ENCODE assay signal across 8 cellular contexts in the genomic region with DNA sequence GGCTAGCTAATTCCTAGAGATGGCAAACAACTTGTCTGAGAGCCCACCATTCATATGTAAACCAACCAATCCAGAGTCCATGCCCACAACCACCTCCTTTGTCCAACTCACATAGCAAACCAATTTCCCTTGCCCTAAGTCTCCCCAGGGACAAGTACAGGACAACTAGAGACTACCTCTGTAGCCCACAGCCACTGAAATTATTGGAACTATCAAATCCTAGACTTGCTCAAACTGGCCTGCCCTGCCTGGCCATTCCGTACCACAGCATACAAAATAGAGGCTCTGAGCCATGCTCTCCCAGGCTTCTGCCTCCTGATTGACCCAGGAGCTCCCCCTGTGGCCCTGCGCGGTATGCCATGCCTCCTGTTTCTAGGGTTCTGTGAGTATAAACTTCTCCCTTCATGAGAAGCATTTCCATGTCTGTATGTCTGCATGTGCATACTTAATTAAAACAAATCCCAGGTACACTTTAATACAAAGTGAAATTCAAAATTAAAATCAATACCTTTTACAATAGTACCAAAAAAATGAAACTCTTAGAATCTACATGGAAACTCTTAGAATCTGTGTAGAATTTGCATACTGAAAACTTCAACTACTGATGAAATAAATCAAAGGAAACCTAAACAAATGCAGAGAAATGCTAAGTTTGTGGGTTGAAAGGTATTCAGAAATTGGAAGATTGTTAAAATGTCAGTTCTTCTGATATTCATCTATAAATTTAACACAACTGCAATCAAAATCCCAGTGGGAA. TPM values are rescaled to one million over a fixed set of nuclear protein-coding genes. Genes with fewer than 3 reads are reported as not detected.
A peak's percentile ranks its signal among the peaks of the same experiment; 100 is the strongest.
DNase-seq lines count a peak whose midpoint lies in the region; ATAC-seq, FAIRE-seq and TF ChIP-seq lines count a peak whose summit lies in the region.

No MANE protein-coding gene starts in this region.

- TF ChIP-seq CTCF in foreskin keratinocyte (conservative IDR thresholded peaks at IDR 0.05) (peak; percentile 79), pancreas (IDR thresholded peaks at IDR 0.05) (peak; percentile 45 to 76 (median 68))

- peak in 2 of 3 donors; percentile 6 to 36 for DNase-seq in CD4-positive, CD25-positive, alpha-beta regulatory T cell
- DNase-seq in NCI-H524 (lab: John Stamatoyannopoulos, UW) = peak; percentile 10 to 37
- peak; percentile 17 for DNase-seq in activated T-cell treated with anti-CD3 and anti-CD28 coated beads for 4 hours
- DNase-seq in foreskin keratinocyte = peak; percentile 10 to 55
- peak; percentile 33 to 82 (median 64) for DNase-seq in pancreas
- no peak for DNase-seq in middle frontal gyrus (ENCODE audit: extremely low spot score, low spot score)

- no peaks in the 10 kb centered on the region for H3K36me3 ChIP-seq in CD4-positive, CD25-positive, alpha-beta regulatory T cell (ENCODE audit: control insufficient read depth, insufficient read depth, low read length)
- no peaks in the 10 kb centered on the region for H3K36me3 ChIP-seq in pancreas

- H3K4me3 ChIP-seq in CD4-positive, CD25-positive, alpha-beta regulatory T cell (ENCODE audit: low read depth, low read length) = no peak overlapping the region
- no peak overlapping the region for H3K4me3 ChIP-seq in pancreas

- 7 to 8% methylated on average over 3 of the region's 3 CpGs for WGBS in pancreas, 2 donors

- no peak for FAIRE-seq in pancreas (lab: Jason Lieb, UNC)

- peaks cover 0 to 8% (median 2%) of the 10 kb centered on the region in 4 donors for H3K4me1 Mint-ChIP-seq in CD4-positive, CD25-positive, alpha-beta regulatory T cell

- H3K4me1 ChIP-seq in CD4-positive, CD25-positive, alpha-beta regulatory T cell (ENCODE audit: control insufficient read depth, insufficient read depth, low read length, poor library complexity, severe bottlenecking) = peaks cover 3% of the 10 kb centered on the region
- H3K4me1 ChIP-seq in foreskin keratinocyte = no peaks in the 10 kb centered on the region
- H3K4me1 ChIP-seq in pancreas = peaks cover 0 to 9% (median 0%) of the 10 kb centered on the region in 3 donors

- intact Hi-C loops in pancreas (cut with DNase I) = no loop called here

- H3K9me3 ChIP-seq in CD4-positive, CD25-positive, alpha-beta regulatory T cell (ENCODE audit: control insufficient read depth in 2 of 2, low read length in 2 of 2) = no peaks in the 10 kb centered on the region
- H3K9me3 ChIP-seq in pancreas = no peaks in the 10 kb centered on the region

- H3K27ac ChIP-seq in CD4-positive, CD25-positive, alpha-beta regulatory T cell (ENCODE audit: insufficient read depth, low read length, poor library complexity, severe bottlenecking) = no peak overlapping the region
- H3K27ac ChIP-seq in foreskin keratinocyte = no peak overlapping the region
- H3K27ac ChIP-seq in pancreas = no peak overlapping the region

- peaks cover 0 to 6% (median 0%) of the 10 kb centered on the region in 7 donors for H3K9me3 Mint-ChIP-seq in CD4-positive, CD25-positive, alpha-beta regulatory T cell

- H3K27me3 ChIP-seq in CD4-positive, CD25-positive, alpha-beta regulatory T cell (ENCODE audit: control insufficient read depth, insufficient read depth, low read length) = peaks cover 30% of the 10 kb centered on the region
- H3K27me3 ChIP-seq in foreskin keratinocyte (peaks cover 48% of the 10 kb centered on the region), pancreas (peaks cover 0 to 19% (median 5%) of the 10 kb centered on the region in 4 donors)

- peak in 1 of 2 donors; percentile 47 for ATAC-seq in CD4-positive, CD25-positive, alpha-beta regulatory T cell (ENCODE audit: low read depth in 2 of 2)
- peak; percentile 94 for ATAC-seq in GM18907 (IDR thresholded peaks at IDR 0.05; ENCODE audit: unreplicated experiment)
- peak; percentile 87 for ATAC-seq in HG03066 (IDR thresholded peaks at IDR 0.05; ENCODE audit: low read depth, unreplicated experiment)
- peak; percentile 92 for ATAC-seq in foreskin keratinocyte
- ATAC-seq in pancreas = peak; percentile 66 to 94 (median 87)

- H3K27ac Mint-ChIP-seq in CD4-positive, CD25-positive, alpha-beta regulatory T cell = no peak overlapping the region

- peaks cover 60% of the 10 kb centered on the region for H3K27me3 Mint-ChIP-seq in CD4-positive, CD25-positive, alpha-beta regulatory T cell

- H3K4me3 Mint-ChIP-seq in CD4-positive, CD25-positive, alpha-beta regulatory T cell = no peak overlapping the region

- no peaks in the 10 kb centered on the region for H3K36me3 Mint-ChIP-seq in CD4-positive, CD25-positive, alpha-beta regulatory T cell

RNA-seq across cellular contexts. Expression of gene HECW1, which starts 4.0 kb away (rescaled TPM):
- 0.52 TPM for total RNA-seq in CD4-positive, CD25-positive, alpha-beta regulatory T cell
- polyA plus RNA-seq in CD4-positive, CD25-positive, alpha-beta regulatory T cell = under 1 TPM in 3 of 4 donors, not detected in 1; 0.11 to 0.68 (median 0.16) TPM
- total RNA-seq in foreskin keratinocyte (not detected in 2 replicates), pancreas (under 1 TPM in 2 of 6 donors, not detected in 4; 0.12 to 0.69 TPM)
- polyA plus RNA-seq in foreskin keratinocyte (0.10 TPM in 1 of 2 replicates, not detected in the other), pancreas (under 1 TPM in 1 of 2 donors, not detected in 1; 0.04 TPM)
